Comparison of ENCODE assay signal across 7 cellular contexts in genomic region chr2:205660521-205661124, GRCh38. TPM values are rescaled to one million over a fixed set of nuclear protein-coding genes. Genes with fewer than 3 reads are reported as not detected.
DNase-seq lines count a peak whose midpoint lies in the region; ATAC-seq, FAIRE-seq and TF ChIP-seq lines count a peak whose summit lies in the region.

No MANE protein-coding gene starts in this region.

- no peaks in the 10 kb centered on the region for H3K27me3 ChIP-seq in keratinocyte (ENCODE audit: control insufficient read depth, extremely low read depth, insufficient read depth, low read length)

- H3K79me2 ChIP-seq in keratinocyte (ENCODE audit: control insufficient read depth, insufficient read depth, low read length), result no peaks in the 10 kb centered on the region

- ATAC-seq in GM19035 (IDR thresholded peaks at IDR 0.05; ENCODE audit: unreplicated experiment) (peak; percentile 58), HG03103 (IDR thresholded peaks at IDR 0.05; ENCODE audit: low read depth, unreplicated experiment) (peak; percentile 76)
- ATAC-seq in activated CD8-positive, alpha-beta memory T cell treated with anti-CD3 and anti-CD28 coated beads, Interleukin-2, amount 10 ng/mL, durations not matched to agents 7 days and 5 days, result no peak

- DNase-seq in activated CD8-positive, alpha-beta memory T cell treated with anti-CD3 and anti-CD28 coated beads, Interleukin-2, amount 10 ng/mL, durations not matched to agents 7 days and 5 days, result peak; percentile 45
- no peak for DNase-seq in keratinocyte (ENCODE audit: low read depth, low spot score)
- no peak for DNase-seq in cerebellar nuclear complex (lab: John Stamatoyannopoulos, UW)
- no peak for DNase-seq in KG1 (lab: John Stamatoyannopoulos, UW)
- DNase-seq in NCI-H510A (lab: John Stamatoyannopoulos, UW), result no peak

- peak; percentile 98 for FAIRE-seq in keratinocyte (lab: Jason Lieb, UNC)

- no peaks in the 10 kb centered on the region for H3K9me3 ChIP-seq in keratinocyte (ENCODE audit: control insufficient read depth, low read depth, low read length)

- peak overlapping the region in 1 of 3 experiments; percentile 26 for H3K4me3 ChIP-seq in keratinocyte (ENCODE audit: control insufficient read depth in 2 of 3, extremely low read depth in 1 of 3, insufficient read depth in 2 of 3, low read depth in 1 of 3, low read length in 3 of 3)

- H3K4me1 Mint-ChIP-seq in activated CD8-positive, alpha-beta memory T cell treated with anti-CD3 and anti-CD28 coated beads, Interleukin-2, amount 10 ng/mL, durations not matched to agents 7 days and 5 days, result peaks cover 8% of the 10 kb centered on the region

- CTCF ChIA-PET in activated CD8-positive, alpha-beta memory T cell treated with anti-CD3 and anti-CD28 coated beads, Interleukin-2, amount 10 ng/mL, durations not matched to agents 7 days and 5 days (lab: Charles Lee), result interaction anchor here (1.3 kb wide), 1 partner anchor 8 kb away, joined by 3 read pairs; no protein-coding TSS in a partner anchor

- peak overlapping the region; percentile 62 for H2AFZ ChIP-seq in keratinocyte (ENCODE audit: control insufficient read depth, low read length)

- no peaks in the 10 kb centered on the region for H3K9me3 Mint-ChIP-seq in activated CD8-positive, alpha-beta memory T cell treated with anti-CD3 and anti-CD28 coated beads, Interleukin-2, amount 10 ng/mL, durations not matched to agents 7 days and 5 days (ENCODE audit: low read depth)

- H3K4me1 ChIP-seq in keratinocyte (ENCODE audit: control insufficient read depth, extremely low read depth, insufficient read depth, low read length), result peaks cover 28% of the 10 kb centered on the region

- peak overlapping the region; percentile 80 for H3K4me2 ChIP-seq in keratinocyte (ENCODE audit: control insufficient read depth, extremely low read depth, insufficient read depth, low read depth, low read length)

- no peaks in the 10 kb centered on the region for H3K36me3 ChIP-seq in keratinocyte (ENCODE audit: control insufficient read depth in 2 of 2, extremely low read depth in 1 of 2, insufficient read depth in 2 of 2, low read length in 2 of 2)

- H3K4me3 Mint-ChIP-seq in activated CD8-positive, alpha-beta memory T cell treated with anti-CD3 and anti-CD28 coated beads, Interleukin-2, amount 10 ng/mL, durations not matched to agents 7 days and 5 days, result no peak overlapping the region

- peak overlapping the region; percentile 14 for H3K9ac ChIP-seq in keratinocyte (ENCODE audit: control insufficient read depth, extremely low read depth, insufficient read depth, low read length)

- H3K27me3 Mint-ChIP-seq in activated CD8-positive, alpha-beta memory T cell treated with anti-CD3 and anti-CD28 coated beads, Interleukin-2, amount 10 ng/mL, durations not matched to agents 7 days and 5 days, result peaks cover 6% of the 10 kb centered on the region

- H3K36me3 Mint-ChIP-seq in activated CD8-positive, alpha-beta memory T cell treated with anti-CD3 and anti-CD28 coated beads, Interleukin-2, amount 10 ng/mL, durations not matched to agents 7 days and 5 days, result no peaks in the 10 kb centered on the region

- peak overlapping the region; percentile 42 for H3K27ac ChIP-seq in keratinocyte (ENCODE audit: control insufficient read depth, insufficient read depth, low read length)

- no peak overlapping the region for H3K27ac Mint-ChIP-seq in activated CD8-positive, alpha-beta memory T cell treated with anti-CD3 and anti-CD28 coated beads, Interleukin-2, amount 10 ng/mL, durations not matched to agents 7 days and 5 days

- no peak for TF ChIP-seq CTCF in keratinocyte (optimal IDR thresholded peaks at IDR 0.05 in 1 of 3, IDR thresholded peaks at IDR 0.05 in 1 of 3, conservative IDR thresholded peaks at IDR 0.05 in 1 of 3; ENCODE audit: extremely low read depth in 1 of 3, insufficient read depth in 2 of 3, low read length in 3 of 3)

- no peaks in the 10 kb centered on the region for H4K20me1 ChIP-seq in keratinocyte (ENCODE audit: control insufficient read depth, extremely low read depth, insufficient read depth, low read length)

- dilution Hi-C loops in keratinocyte (cut with MboI; ENCODE audit: extremely low pct_ligation_motif_present, low sequenced_read_pairs), result no loop called here

- no peaks in the 10 kb centered on the region for H3K9me1 ChIP-seq in keratinocyte (ENCODE audit: control insufficient read depth, extremely low read depth, insufficient read depth, low read length)

RNA-seq across cellular contexts. Expression of gene NRP2, which starts 21.7 kb away (rescaled TPM):
- total RNA-seq in activated CD8-positive, alpha-beta memory T cell treated with anti-CD3 and anti-CD28 coated beads, Interleukin-2, amount 10 ng/mL, durations not matched to agents 7 days and 5 days, result 1 to 10 TPM in 1 of 2 experiments, under 1 TPM in 1; 0.26 to 5.7 TPM
- 9.1 to 20.6 TPM (median 20.6 TPM) in 3 replicates for polyA plus RNA-seq in keratinocyte
- 19.9 TPM for polyA plus RNA-seq in keratinocyte (2011; ENCODE audit: low read depth)
- polyA plus RNA-seq in keratinocyte (2011; cell fraction: cytosol; rRNA removed), result 4.6 and 8.2 TPM in 2 replicates
- polyA plus RNA-seq in keratinocyte (2011; cell fraction: nucleus; rRNA removed), result 30.5 and 32.6 TPM in 2 replicates
- polyA plus RNA-seq in keratinocyte (2012; ENCODE audit: low replicate concordance), result 14.4 and 18.2 TPM in 2 replicates
- polyA minus RNA-seq in keratinocyte, result 21.0 to 56.7 TPM (median 47.5 TPM) in 3 replicates
- polyA minus RNA-seq in keratinocyte (2011; cell fraction: cytosol; rRNA and poly(A)+ RNA removed), result 8.6 TPM
- polyA minus RNA-seq in keratinocyte (2011; cell fraction: nucleus; rRNA and poly(A)+ RNA removed), result 30.6 and 49.4 TPM in 2 replicates
